Comparison of ENCODE assay signal across 2 cellular contexts in the genomic region with DNA sequence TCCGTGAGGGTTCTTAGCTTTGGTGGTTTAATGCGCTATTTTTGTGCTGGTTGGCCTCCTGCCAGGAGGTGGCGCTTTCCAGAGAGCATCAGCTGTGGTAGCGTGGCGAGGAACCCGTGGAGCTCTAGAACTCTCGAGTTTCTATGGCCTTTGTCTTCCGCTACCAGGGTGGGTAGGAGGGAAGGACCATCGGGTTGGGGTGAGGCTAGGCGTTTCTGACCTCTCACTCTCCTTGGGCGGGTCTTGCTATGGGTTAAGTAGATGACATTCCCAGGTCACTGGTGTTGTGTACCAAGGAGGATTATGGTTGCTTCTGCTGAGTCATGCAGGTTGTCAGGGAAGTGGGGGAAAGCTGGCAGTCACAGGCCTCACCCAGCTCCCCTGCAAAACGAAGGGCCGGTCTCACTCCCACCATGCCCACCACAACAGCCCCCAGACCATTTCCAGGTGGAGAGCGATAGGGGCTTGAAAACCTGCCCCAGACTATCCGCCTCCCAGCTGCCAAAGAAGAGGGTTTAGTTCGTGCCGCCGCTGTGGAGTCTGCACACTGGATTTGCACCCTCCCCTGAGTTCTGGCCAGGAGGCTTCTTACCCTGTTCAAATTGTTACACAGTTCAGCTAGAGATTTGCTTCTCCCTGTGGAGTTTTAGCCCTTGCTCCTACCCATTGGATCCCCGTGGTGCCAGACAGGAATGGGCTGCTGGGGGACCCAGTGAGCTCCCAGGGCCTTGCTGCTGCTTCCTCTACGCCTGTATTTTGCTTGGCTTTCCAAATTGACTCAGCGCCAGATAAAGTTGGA.
TF ChIP-seq lines count a peak whose summit lies in the region.

No MANE protein-coding gene starts in this region.

TF ChIP-seq in GM23338, 12 proteins besides CTCF, POLR2A, EP300 and RAD21:
- TF ChIP-seq CREB1 (CRISPR knock-in tag; IDR thresholded peaks at IDR 0.05; ENCODE audit: low read depth) (peak; percentile 32; the same call in 1 of the 2 replicates), ETS1 (IDR thresholded peaks at IDR 0.05) (no peak)

TF ChIP-seq in H1, 55 proteins besides CTCF, POLR2A, EP300 and RAD21:
- TF ChIP-seq TBP (IDR thresholded peaks at IDR 0.05; ENCODE audit: low read depth, low read length), result 0 out of 2 replicates have a peak, but pooled peaks have one; percentile 13
- 0 out of 2 replicates have a peak, but pooled peaks have one; percentile 17 for TF ChIP-seq TAF1 (IDR thresholded peaks at IDR 0.05; ENCODE audit: low read depth, low read length)
- TF ChIP-seq CHD2 (IDR thresholded peaks at IDR 0.05; ENCODE audit: low read length), result no peak
- TF ChIP-seq, protein P1, sequence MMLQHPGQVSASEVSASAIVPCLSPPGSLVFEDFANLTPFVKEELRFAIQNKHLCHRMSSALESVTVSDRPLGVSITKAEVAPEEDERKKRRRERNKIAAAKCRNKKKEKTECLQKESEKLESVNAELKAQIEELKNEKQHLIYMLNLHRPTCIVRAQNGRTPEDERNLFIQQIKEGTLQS (IDR thresholded peaks at IDR 0.05; ENCODE audit: insufficient read depth, low read depth, low read length), result no peak
- TF ChIP-seq TCF12 (IDR thresholded peaks at IDR 0.05; ENCODE audit: low read depth, low read length), result no peak
- TF ChIP-seq TAF7 (optimal IDR thresholded peaks at IDR 0.05; ENCODE audit: borderline replicate concordance, low read depth, low read length), result no peak
- TF ChIP-seq E2F6 (IDR thresholded peaks at IDR 0.05), result no peak
- peak; percentile 38; the same call in 1 of the 2 replicates for TF ChIP-seq MAFK (IDR thresholded peaks at IDR 0.05; ENCODE audit: low read depth, low read length)
- peak; percentile 50; the same call in 1 of the 2 replicates for TF ChIP-seq SP2 (IDR thresholded peaks at IDR 0.05; ENCODE audit: low read length)
- TF ChIP-seq PHF8 (conservative IDR thresholded peaks at IDR 0.05; ENCODE audit: low read depth, low read length), result no peak
- no peak for TF ChIP-seq GTF2F1 (IDR thresholded peaks at IDR 0.05; ENCODE audit: borderline replicate concordance, low read depth, low read length)
- TF ChIP-seq FOSL1 (IDR thresholded peaks at IDR 0.05; ENCODE audit: insufficient read depth, low read depth, low read length), result no peak
- TF ChIP-seq KDM1A (IDR thresholded peaks at IDR 0.05; ENCODE audit: borderline replicate concordance, low read length), result no peak
- TF ChIP-seq SRF (IDR thresholded peaks at IDR 0.05; ENCODE audit: low read depth, low read length), result no peak
- TF ChIP-seq RNF2 (IDR thresholded peaks at IDR 0.05; ENCODE audit: borderline replicate concordance, low read depth, low read length, missing control alignments, poor library complexity, severe bottlenecking), result no peak
- TF ChIP-seq, protein P2, sequence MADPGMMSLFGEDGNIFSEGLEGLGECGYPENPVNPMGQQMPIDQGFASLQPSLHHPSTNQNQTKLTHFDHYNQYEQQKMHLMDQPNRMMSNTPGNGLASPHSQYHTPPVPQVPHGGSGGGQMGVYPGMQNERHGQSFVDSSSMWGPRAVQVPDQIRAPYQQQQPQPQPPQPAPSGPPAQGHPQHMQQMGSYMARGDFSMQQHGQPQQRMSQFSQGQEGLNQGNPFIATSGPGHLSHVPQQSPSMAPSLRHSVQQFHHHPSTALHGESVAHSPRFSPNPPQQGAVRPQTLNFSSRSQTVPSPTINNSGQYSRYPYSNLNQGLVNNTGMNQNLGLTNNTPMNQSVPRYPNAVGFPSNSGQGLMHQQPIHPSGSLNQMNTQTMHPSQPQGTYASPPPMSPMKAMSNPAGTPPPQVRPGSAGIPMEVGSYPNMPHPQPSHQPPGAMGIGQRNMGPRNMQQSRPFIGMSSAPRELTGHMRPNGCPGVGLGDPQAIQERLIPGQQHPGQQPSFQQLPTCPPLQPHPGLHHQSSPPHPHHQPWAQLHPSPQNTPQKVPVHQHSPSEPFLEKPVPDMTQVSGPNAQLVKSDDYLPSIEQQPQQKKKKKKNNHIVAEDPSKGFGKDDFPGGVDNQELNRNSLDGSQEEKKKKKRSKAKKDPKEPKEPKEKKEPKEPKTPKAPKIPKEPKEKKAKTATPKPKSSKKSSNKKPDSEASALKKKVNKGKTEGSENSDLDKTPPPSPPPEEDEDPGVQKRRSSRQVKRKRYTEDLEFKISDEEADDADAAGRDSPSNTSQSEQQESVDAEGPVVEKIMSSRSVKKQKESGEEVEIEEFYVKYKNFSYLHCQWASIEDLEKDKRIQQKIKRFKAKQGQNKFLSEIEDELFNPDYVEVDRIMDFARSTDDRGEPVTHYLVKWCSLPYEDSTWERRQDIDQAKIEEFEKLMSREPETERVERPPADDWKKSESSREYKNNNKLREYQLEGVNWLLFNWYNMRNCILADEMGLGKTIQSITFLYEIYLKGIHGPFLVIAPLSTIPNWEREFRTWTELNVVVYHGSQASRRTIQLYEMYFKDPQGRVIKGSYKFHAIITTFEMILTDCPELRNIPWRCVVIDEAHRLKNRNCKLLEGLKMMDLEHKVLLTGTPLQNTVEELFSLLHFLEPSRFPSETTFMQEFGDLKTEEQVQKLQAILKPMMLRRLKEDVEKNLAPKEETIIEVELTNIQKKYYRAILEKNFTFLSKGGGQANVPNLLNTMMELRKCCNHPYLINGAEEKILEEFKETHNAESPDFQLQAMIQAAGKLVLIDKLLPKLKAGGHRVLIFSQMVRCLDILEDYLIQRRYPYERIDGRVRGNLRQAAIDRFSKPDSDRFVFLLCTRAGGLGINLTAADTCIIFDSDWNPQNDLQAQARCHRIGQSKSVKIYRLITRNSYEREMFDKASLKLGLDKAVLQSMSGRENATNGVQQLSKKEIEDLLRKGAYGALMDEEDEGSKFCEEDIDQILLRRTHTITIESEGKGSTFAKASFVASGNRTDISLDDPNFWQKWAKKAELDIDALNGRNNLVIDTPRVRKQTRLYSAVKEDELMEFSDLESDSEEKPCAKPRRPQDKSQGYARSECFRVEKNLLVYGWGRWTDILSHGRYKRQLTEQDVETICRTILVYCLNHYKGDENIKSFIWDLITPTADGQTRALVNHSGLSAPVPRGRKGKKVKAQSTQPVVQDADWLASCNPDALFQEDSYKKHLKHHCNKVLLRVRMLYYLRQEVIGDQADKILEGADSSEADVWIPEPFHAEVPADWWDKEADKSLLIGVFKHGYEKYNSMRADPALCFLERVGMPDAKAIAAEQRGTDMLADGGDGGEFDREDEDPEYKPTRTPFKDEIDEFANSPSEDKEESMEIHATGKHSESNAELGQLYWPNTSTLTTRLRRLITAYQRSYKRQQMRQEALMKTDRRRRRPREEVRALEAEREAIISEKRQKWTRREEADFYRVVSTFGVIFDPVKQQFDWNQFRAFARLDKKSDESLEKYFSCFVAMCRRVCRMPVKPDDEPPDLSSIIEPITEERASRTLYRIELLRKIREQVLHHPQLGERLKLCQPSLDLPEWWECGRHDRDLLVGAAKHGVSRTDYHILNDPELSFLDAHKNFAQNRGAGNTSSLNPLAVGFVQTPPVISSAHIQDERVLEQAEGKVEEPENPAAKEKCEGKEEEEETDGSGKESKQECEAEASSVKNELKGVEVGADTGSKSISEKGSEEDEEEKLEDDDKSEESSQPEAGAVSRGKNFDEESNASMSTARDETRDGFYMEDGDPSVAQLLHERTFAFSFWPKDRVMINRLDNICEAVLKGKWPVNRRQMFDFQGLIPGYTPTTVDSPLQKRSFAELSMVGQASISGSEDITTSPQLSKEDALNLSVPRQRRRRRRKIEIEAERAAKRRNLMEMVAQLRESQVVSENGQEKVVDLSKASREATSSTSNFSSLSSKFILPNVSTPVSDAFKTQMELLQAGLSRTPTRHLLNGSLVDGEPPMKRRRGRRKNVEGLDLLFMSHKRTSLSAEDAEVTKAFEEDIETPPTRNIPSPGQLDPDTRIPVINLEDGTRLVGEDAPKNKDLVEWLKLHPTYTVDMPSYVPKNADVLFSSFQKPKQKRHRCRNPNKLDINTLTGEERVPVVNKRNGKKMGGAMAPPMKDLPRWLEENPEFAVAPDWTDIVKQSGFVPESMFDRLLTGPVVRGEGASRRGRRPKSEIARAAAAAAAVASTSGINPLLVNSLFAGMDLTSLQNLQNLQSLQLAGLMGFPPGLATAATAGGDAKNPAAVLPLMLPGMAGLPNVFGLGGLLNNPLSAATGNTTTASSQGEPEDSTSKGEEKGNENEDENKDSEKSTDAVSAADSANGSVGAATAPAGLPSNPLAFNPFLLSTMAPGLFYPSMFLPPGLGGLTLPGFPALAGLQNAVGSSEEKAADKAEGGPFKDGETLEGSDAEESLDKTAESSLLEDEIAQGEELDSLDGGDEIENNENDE (IDR thresholded peaks at IDR 0.05; ENCODE audit: insufficient replicate concordance, low read length), result no peak
- TF ChIP-seq RFX5 (IDR thresholded peaks at IDR 0.05; ENCODE audit: borderline replicate concordance, low read depth, low read length), result no peak
- TF ChIP-seq EGR1 (IDR thresholded peaks at IDR 0.05; ENCODE audit: borderline replicate concordance, low read depth, low read length), result 0 out of 2 replicates have a peak, but pooled peaks have one; percentile 53
- TF ChIP-seq CEBPB (IDR thresholded peaks at IDR 0.05; ENCODE audit: low read depth, low read length), result no peak
- no peak for TF ChIP-seq MAX (IDR thresholded peaks at IDR 0.05)
- TF ChIP-seq SP4 (IDR thresholded peaks at IDR 0.05; ENCODE audit: low read length), result no peak
- no peak for TF ChIP-seq CBX8 (IDR thresholded peaks at IDR 0.05; ENCODE audit: borderline replicate concordance, low read depth, low read length)
- no peak for TF ChIP-seq NANOG (IDR thresholded peaks at IDR 0.05; ENCODE audit: insufficient read depth, low read depth, low read length, poor library complexity, severe bottlenecking)
TF ChIP-seq in H1: peak in this region for 5.
